ENCODE assay signal across 8 cellular contexts in genomic region chr15:90922712-90923322, GRCh38. TPM values are rescaled to one million over a fixed set of nuclear protein-coding genes. Genes with fewer than 3 reads are reported as not detected.
DNase-seq lines count a peak whose midpoint lies in the region; ATAC-seq and TF ChIP-seq lines count a peak whose summit lies in the region.
"Not testable (repeated sequence)": the region's sequence is repeated elsewhere in the genome, so short reads cannot be mapped to it uniquely, and the experiment has no call there.

No MANE protein-coding gene starts in this region.

- not testable (repeated sequence) for TF ChIP-seq CTCF in GM13976 (IDR thresholded peaks at IDR 0.05; ENCODE audit: borderline replicate concordance, control extremely low read depth, extremely low read depth, insufficient read depth, missing control alignments); right lobe of liver (IDR thresholded peaks at IDR 0.05)

- TF ChIP-seq POLR2A in right lobe of liver (IDR thresholded peaks at IDR 0.05) = not testable (repeated sequence)

- peaks cover 22% of the 10 kb centered on the region for H3K4me1 Mint-ChIP-seq in activated T-helper 17 cell treated with anti-CD3 and anti-CD28 coated beads, Interleukin-2, amount 50 U/mL, for 72 hours

- in situ Hi-C loops in GM13976 (cut with MboI; ENCODE audit: low sequenced_read_pairs, unreplicated experiment) = not testable (repeated sequence)

- not testable (repeated sequence) for H3K27ac ChIP-seq in right lobe of liver

- peak overlapping the region; percentile 84 for H3K27ac Mint-ChIP-seq in activated T-helper 17 cell treated with anti-CD3 and anti-CD28 coated beads, Interleukin-2, amount 50 U/mL, for 72 hours

- H3K4me3 Mint-ChIP-seq in activated T-helper 17 cell treated with anti-CD3 and anti-CD28 coated beads, Interleukin-2, amount 50 U/mL, for 72 hours = peak overlapping the region; percentile 63

- DNase-seq in GM13976 (ENCODE audit: low spot score) = peak; percentile 72
- DNase-seq in GM19238 (ENCODE audit: insufficient read length, low spot score) = peak; percentile 70
- DNase-seq in OCI-M1 (lab: John Stamatoyannopoulos, UW) = peak; percentile 14
- DNase-seq in right lobe of liver = peak in 1 of 3 donors; percentile 16

- not testable (repeated sequence) for H3K9me3 ChIP-seq in right lobe of liver

- H3K27me3 Mint-ChIP-seq in activated T-helper 17 cell treated with anti-CD3 and anti-CD28 coated beads, Interleukin-2, amount 50 U/mL, for 72 hours = not testable (repeated sequence)

- intact Hi-C loops in right lobe of liver (cut with DNase I) = not testable (repeated sequence)

- WGBS in right lobe of liver (ENCODE audit: insufficient coverage, low coverage, low lambda C conversion rate, missing lambda C conversion rate) = 93% methylated on average over 4 of the region's 7 CpGs

- H3K4me1 ChIP-seq in right lobe of liver = not testable (repeated sequence)

- H3K4me3 ChIP-seq in right lobe of liver = not testable (repeated sequence)

- H3K36me3 ChIP-seq in right lobe of liver = peaks cover 3 to 36% (median 25%) of the 10 kb centered on the region in 4 donors

- not testable (repeated sequence) for H3K27me3 ChIP-seq in right lobe of liver

- not testable (repeated sequence) for H3K9me3 Mint-ChIP-seq in activated T-helper 17 cell treated with anti-CD3 and anti-CD28 coated beads, Interleukin-2, amount 50 U/mL, for 72 hours

- ATAC-seq in GM21528 (IDR thresholded peaks at IDR 0.05; ENCODE audit: low FRiP score, unreplicated experiment) = peak; percentile 58
- ATAC-seq in HG02852 (IDR thresholded peaks at IDR 0.05; ENCODE audit: unreplicated experiment) = peak; percentile 74
- ATAC-seq in HG03280 (IDR thresholded peaks at IDR 0.05; ENCODE audit: unreplicated experiment) = peak; percentile 86
- peak; percentile 95 for ATAC-seq in activated T-helper 17 cell treated with anti-CD3 and anti-CD28 coated beads, Interleukin-2, amount 50 U/mL, for 72 hours (replicated peaks)
- peak in 3 of 4 donors; percentile 23 to 39 (median 27) for ATAC-seq in right lobe of liver

- H3K36me3 Mint-ChIP-seq in activated T-helper 17 cell treated with anti-CD3 and anti-CD28 coated beads, Interleukin-2, amount 50 U/mL, for 72 hours (ENCODE audit: low read depth) = peaks cover 51% of the 10 kb centered on the region

RNA-seq across cellular contexts. Expression of gene HDDC3, which starts 9.5 kb away (rescaled TPM):
- total RNA-seq in activated T-helper 17 cell treated with anti-CD3 and anti-CD28 coated beads, Interleukin-2, amount 50 U/mL, for 72 hours = 10 to 100 TPM; 15.9 to 19.0 TPM
- 10 to 100 TPM in 4 of 6 experiments, 1 to 10 TPM in 2; 8.8 to 17.6 (median 11.5) TPM for total RNA-seq in right lobe of liver

RNA-seq across cellular contexts. Expression of gene UNC45A, which starts 12.3 kb away (rescaled TPM):
- 100 to 1,000 TPM; 101 to 103 TPM for total RNA-seq in activated T-helper 17 cell treated with anti-CD3 and anti-CD28 coated beads, Interleukin-2, amount 50 U/mL, for 72 hours
- total RNA-seq in right lobe of liver = 10 to 100 TPM; 13.3 to 33.0 (median 25.4) TPM

RNA-seq across cellular contexts. Expression of gene MAN2A2, which starts 19.7 kb away (rescaled TPM):
- total RNA-seq in activated T-helper 17 cell treated with anti-CD3 and anti-CD28 coated beads, Interleukin-2, amount 50 U/mL, for 72 hours = 100 to 1,000 TPM; 121 to 127 TPM
- total RNA-seq in right lobe of liver = 10 to 100 TPM; 41.4 to 91.6 (median 59.8) TPM

RNA-seq across cellular contexts. Expression of gene RCCD1, which starts 31.9 kb away (rescaled TPM):
- total RNA-seq in activated T-helper 17 cell treated with anti-CD3 and anti-CD28 coated beads, Interleukin-2, amount 50 U/mL, for 72 hours = 10 to 100 TPM; 31.9 to 32.8 TPM
- 1 to 10 TPM; 4.8 to 7.9 (median 6.6) TPM for total RNA-seq in right lobe of liver

RNA-seq across cellular contexts. Expression of gene FES, which starts 38.5 kb away (rescaled TPM):
- 100 to 1,000 TPM in 1 of 2 donors, 10 to 100 TPM in 1; 98.5 to 122 TPM for total RNA-seq in activated T-helper 17 cell treated with anti-CD3 and anti-CD28 coated beads, Interleukin-2, amount 50 U/mL, for 72 hours
- total RNA-seq in right lobe of liver = 10 to 100 TPM; 11.5 to 36.5 (median 18.5) TPM

Comparison
In these comparisons a context has a peak if more than half of its experiments do, and no peak if none do; other contexts are left out.
1. ATAC-seq: peak in every context shown above with its lines; median percentile 95 in activated T-helper 17 cell treated with anti-CD3 and anti-CD28 coated beads, Interleukin-2, amount 50 U/mL, for 72 hours; 86 in HG03280; 74 in HG02852; 58 in GM21528; 27 in right lobe of liver.